ENCODE assay signal across 8 cellular contexts in genomic region chr13:19618925-19619324, GRCh38. TPM values are rescaled to one million over a fixed set of nuclear protein-coding genes. Genes with fewer than 3 reads are reported as not detected.
DNase-seq lines count a peak whose midpoint lies in the region; ATAC-seq and TF ChIP-seq lines count a peak whose summit lies in the region.

No MANE protein-coding gene starts in this region.

- H3K4me3 Mint-ChIP-seq in activated T-helper 2 cell treated with anti-CD3 and anti-CD28 coated beads, Interferon-gamma antibody, Interleukin-2, Interleukin-4, amounts not matched to agents 10 μg/mL and 5 μg/mL and 100 μg/mL, durations not matched to agents 14 hours and 24 hours and 36 hours (ENCODE audit: low read depth): no peak overlapping the region

- H3K27ac Mint-ChIP-seq in activated T-helper 2 cell treated with anti-CD3 and anti-CD28 coated beads, Interferon-gamma antibody, Interleukin-2, Interleukin-4, amounts not matched to agents 10 μg/mL and 5 μg/mL and 100 μg/mL, durations not matched to agents 14 hours and 24 hours and 36 hours: no peak overlapping the region

- peaks cover 5% of the 10 kb centered on the region for H3K27me3 Mint-ChIP-seq in activated T-helper 2 cell treated with anti-CD3 and anti-CD28 coated beads, Interferon-gamma antibody, Interleukin-2, Interleukin-4, amounts not matched to agents 10 μg/mL and 5 μg/mL and 100 μg/mL, durations not matched to agents 14 hours and 24 hours and 36 hours (ENCODE audit: low read depth)

- no peak overlapping the region for H3K27ac ChIP-seq in upper lobe of right lung

- no peaks in the 10 kb centered on the region for H3K27me3 ChIP-seq in upper lobe of right lung

- DNase-seq in AG09319 (ENCODE audit: extremely low read depth, low read depth) (no peak), NOMO-1 treated with dmso at 0.1 percent for 144 hours (lab: John Stamatoyannopoulos, UW; ENCODE audit: unreplicated experiment) (peak; percentile 34), fibroblast of gingiva (ENCODE audit: low read depth) (peak; percentile 33), upper lobe of right lung (no peak), cardiac septum (ENCODE audit: low spot score) (no peak)
- DNase-seq in activated T-helper 2 cell treated with anti-CD3 and anti-CD28 coated beads, Interferon-gamma antibody, Interleukin-2, Interleukin-4, amounts not matched to agents 10 μg/mL and 5 μg/mL and 100 μg/mL, durations not matched to agents 14 hours and 24 hours and 36 hours (ENCODE audit: low spot score): no peak

- ATAC-seq in GM18520 (IDR thresholded peaks at IDR 0.05; ENCODE audit: unreplicated experiment) (peak; percentile 53), upper lobe of right lung (peak; percentile 78), HG02852 (IDR thresholded peaks at IDR 0.05; ENCODE audit: unreplicated experiment) (no peak)

- intact Hi-C loops in upper lobe of right lung (cut with DNase I) (no loop called here), cardiac septum (cut with DNase I) (no loop called here)
- intact Hi-C loops in activated T-helper 2 cell treated with anti-CD3 and anti-CD28 coated beads, Interferon-gamma antibody, Interleukin-2, Interleukin-4, amounts not matched to agents 10 μg/mL and 5 μg/mL and 100 μg/mL, durations not matched to agents 14 hours and 24 hours and 36 hours (cut with micrococcal nuclease): no loop called here

- no peaks in the 10 kb centered on the region for H3K4me1 Mint-ChIP-seq in activated T-helper 2 cell treated with anti-CD3 and anti-CD28 coated beads, Interferon-gamma antibody, Interleukin-2, Interleukin-4, amounts not matched to agents 10 μg/mL and 5 μg/mL and 100 μg/mL, durations not matched to agents 14 hours and 24 hours and 36 hours (ENCODE audit: low read depth)

- H3K36me3 Mint-ChIP-seq in activated T-helper 2 cell treated with anti-CD3 and anti-CD28 coated beads, Interferon-gamma antibody, Interleukin-2, Interleukin-4, amounts not matched to agents 10 μg/mL and 5 μg/mL and 100 μg/mL, durations not matched to agents 14 hours and 24 hours and 36 hours (ENCODE audit: low read depth): no peaks in the 10 kb centered on the region

- no peak overlapping the region for H3K4me3 ChIP-seq in upper lobe of right lung

- TF ChIP-seq CTCF in AG09319 (IDR thresholded peaks at IDR 0.05; ENCODE audit: low read depth, low read length) (peak; percentile 71), upper lobe of right lung (IDR thresholded peaks at IDR 0.05) (peak; percentile 43)

- no peaks in the 10 kb centered on the region for H3K36me3 ChIP-seq in upper lobe of right lung

- peaks cover 10% of the 10 kb centered on the region for H3K9me3 Mint-ChIP-seq in activated T-helper 2 cell treated with anti-CD3 and anti-CD28 coated beads, Interferon-gamma antibody, Interleukin-2, Interleukin-4, amounts not matched to agents 10 μg/mL and 5 μg/mL and 100 μg/mL, durations not matched to agents 14 hours and 24 hours and 36 hours

- no peaks in the 10 kb centered on the region for H3K4me1 ChIP-seq in upper lobe of right lung

- no peaks in the 10 kb centered on the region for H3K9me3 ChIP-seq in upper lobe of right lung

RNA-seq across cellular contexts. Expression of gene MPHOSPH8, which starts 14.5 kb away (rescaled TPM):
- 44.4 TPM for total RNA-seq in upper lobe of right lung
- 43.5 and 46.4 TPM in 2 replicates for total RNA-seq in activated T-helper 2 cell treated with anti-CD3 and anti-CD28 coated beads, Interferon-gamma antibody, Interleukin-2, Interleukin-4, amounts not matched to agents 10 μg/mL and 5 μg/mL and 100 μg/mL, durations not matched to agents 14 hours and 24 hours and 36 hours
- total RNA-seq in cardiac septum: 34.1 TPM

RNA-seq across cellular contexts. Expression of gene TPTE2, which starts 57.6 kb away (rescaled TPM):
- total RNA-seq in upper lobe of right lung: not detected
- not detected in 2 replicates for total RNA-seq in activated T-helper 2 cell treated with anti-CD3 and anti-CD28 coated beads, Interferon-gamma antibody, Interleukin-2, Interleukin-4, amounts not matched to agents 10 μg/mL and 5 μg/mL and 100 μg/mL, durations not matched to agents 14 hours and 24 hours and 36 hours
- total RNA-seq in cardiac septum: not detected

Comparison
In these comparisons a context has a peak if more than half of its experiments do, and no peak if none do; other contexts are left out.
1. DNase-seq: peak in NOMO-1 treated with dmso at 0.1 percent for 144 hours (single experiment) and fibroblast of gingiva (single experiment); none in AG09319 (single experiment), upper lobe of right lung (single experiment), activated T-helper 2 cell treated with anti-CD3 and anti-CD28 coated beads, Interferon-gamma antibody, Interleukin-2, Interleukin-4, amounts not matched to agents 10 μg/mL and 5 μg/mL and 100 μg/mL, durations not matched to agents 14 hours and 24 hours and 36 hours (single experiment) and cardiac septum (single experiment).